In the genomic region with DNA sequence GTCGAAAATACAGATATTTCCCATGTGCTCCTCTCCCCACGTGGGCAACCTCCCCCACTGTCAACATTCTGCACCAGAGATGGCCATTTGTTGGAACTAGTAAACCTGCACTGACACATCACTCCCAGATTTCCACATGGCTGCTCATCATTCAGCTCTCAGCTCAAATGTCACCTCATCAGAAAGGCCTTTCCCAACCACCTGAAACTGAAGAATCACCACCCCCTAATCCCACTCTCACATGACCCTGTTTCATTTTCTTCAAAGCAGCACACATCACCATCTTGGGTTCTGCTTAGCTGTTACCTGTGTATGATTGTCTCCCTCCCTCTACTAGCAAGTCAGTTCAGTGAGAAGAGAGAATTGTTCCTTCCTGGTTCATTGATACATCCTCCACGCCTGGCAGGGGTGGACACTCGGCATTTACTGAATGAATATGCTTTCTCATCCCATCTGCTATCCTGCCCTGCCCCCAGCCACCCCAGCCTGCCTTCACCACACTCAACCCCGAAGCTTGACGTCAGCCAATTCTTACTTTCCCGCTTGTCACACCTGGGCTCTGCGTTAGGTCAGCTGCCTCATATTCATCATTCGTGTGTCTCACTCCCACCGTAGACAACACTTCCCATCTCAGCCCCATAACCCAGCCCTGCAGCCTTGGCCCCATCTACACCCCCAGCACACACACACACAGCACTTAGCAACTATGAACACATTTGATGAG, we compare ENCODE assay signal across 24 cellular contexts. TPM values are rescaled to one million over a fixed set of nuclear protein-coding genes. Genes with fewer than 3 reads are reported as not detected.
DNase-seq lines count a peak whose midpoint lies in the region; ATAC-seq, FAIRE-seq and TF ChIP-seq lines count a peak whose summit lies in the region.
"Had no signal": no experiment of that assay in that cellular context is flagged by ENCODE, and none has a peak within 500 bp of the region (broad histone marks: within the 10 kb centered on the region; RNA-seq: fewer than 3 reads in every experiment).

No MANE protein-coding gene starts in this region.

- H3K27me3 Mint-ChIP-seq in CD4-positive, alpha-beta T cell, result no peaks in the 10 kb centered on the region

- no peak for ATAC-seq in CD4-positive, alpha-beta T cell (ENCODE audit: poor library complexity)
- ATAC-seq: body of pancreas, gastrocnemius medialis had no signal

- DNase-seq in CD4-positive, alpha-beta T cell, result no peak
- DNase-seq in GM18507 (ENCODE audit: extremely low spot score, insufficient read length, low read depth), result no peak
- DNase-seq in NCI-H510A treated with DMSO at 0.1 percent for 48 hours (lab: John Stamatoyannopoulos, UW), result peak; percentile 58
- peak; percentile 75 for DNase-seq in kidney tubule cell (ENCODE audit: low spot score)
- no peak for DNase-seq in stimulated activated CD4-positive, alpha-beta T cell treated with anti-CD3 and anti-CD28 coated beads, Interleukin-4, amount 100 ng/mL, for 24 hours
- DNase-seq in stimulated activated CD4-positive, alpha-beta T cell treated with anti-CD3 and anti-CD28 coated beads, Interleukin-15, amount 100 ng/mL, for 24 hours, result no peak
- DNase-seq in midbrain (lab: John Stamatoyannopoulos, UW), result no peak
- DNase-seq in GM10266 (ENCODE audit: extremely low spot score), result no peak
- DNase-seq: activated CD4-positive, CD25-positive, alpha-beta regulatory T cell treated with anti-CD3 and anti-CD28 coated beads, Interleukin-2, amount 50 U/mL, for 72 hours; activated CD8-positive, alpha-beta memory T cell treated with anti-CD3 and anti-CD28 coated beads, Interleukin-2, amount 50 U/mL, for 48 hours; activated naive CD4-positive, alpha-beta T cell treated with anti-CD3 and anti-CD28 coated beads, Interleukin-2, amount 50 U/mL, for 16 hours; body of pancreas; dermis blood vessel endothelial cell; erythroblast; gastrocnemius medialis; left ventricle myocardium inferior; NCI-H1436 treated with DMSO at 0.1 percent for 48 hours; OCI-M1; T1000 had no signal

- POLR2A ChIA-PET in CD4-positive, alpha-beta T cell (lab: Charles Lee), result no interaction called here

- H3K27ac Mint-ChIP-seq in CD4-positive, alpha-beta T cell, result no peak overlapping the region

- H3K27ac ChIP-seq in CD4-positive, alpha-beta T cell (ENCODE audit: low read depth, low read length), result no peak overlapping the region
- H3K27ac ChIP-seq: body of pancreas, gastrocnemius medialis, left ventricle myocardium inferior, suprapubic skin had no signal

- intact Hi-C loops in CD4-positive, alpha-beta T cell (cut with DNase I, micrococcal nuclease), result no loop called here

- H3K27me3 ChIP-seq in CD4-positive, alpha-beta T cell (ENCODE audit: control insufficient read depth, insufficient read depth, low read length), result no peaks in the 10 kb centered on the region
- H3K27me3 ChIP-seq: body of pancreas, gastrocnemius medialis, suprapubic skin had no signal

- peaks cover 15% of the 10 kb centered on the region for H3K4me1 Mint-ChIP-seq in CD4-positive, alpha-beta T cell (ENCODE audit: low read depth)

- no peaks in the 10 kb centered on the region for H3K9me3 Mint-ChIP-seq in CD4-positive, alpha-beta T cell

- peak overlapping the region; percentile 11 for H3K4me3 Mint-ChIP-seq in CD4-positive, alpha-beta T cell

- no peak for TF ChIP-seq CTCF in CD4-positive, alpha-beta T cell (IDR thresholded peaks at IDR 0.05)
- TF ChIP-seq CTCF in GM10266 (IDR thresholded peaks at IDR 0.05; ENCODE audit: control insufficient read depth, insufficient read depth, low read depth, missing control alignments), result no peak

- peak; percentile 31 for FAIRE-seq in GM18507 (lab: Jason Lieb, UNC)

- H3K9me3 ChIP-seq in CD4-positive, alpha-beta T cell (ENCODE audit: control insufficient read depth, low read length), result no peaks in the 10 kb centered on the region
- H3K9me3 ChIP-seq: body of pancreas, gastrocnemius medialis, HAP-1, left ventricle myocardium inferior, suprapubic skin had no signal

- peaks cover 26% of the 10 kb centered on the region for H3K36me3 Mint-ChIP-seq in CD4-positive, alpha-beta T cell (ENCODE audit: low read depth)

- CTCF ChIA-PET in CD4-positive, alpha-beta T cell (lab: Charles Lee), result interaction anchor here (1.7 kb wide), 1 partner anchor 91 kb away, joined by 6 read pairs; a partner anchor contains a TSS

RNA-seq across cellular contexts. Expression of a gene that starts 4.7 kb away (rescaled TPM):
- total RNA-seq in CD4-positive, alpha-beta T cell, result 10 to 100 TPM; 44.3 to 52.7 TPM

RNA-seq across cellular contexts. Expression of a gene that starts 6.3 kb away (rescaled TPM):
- 10 to 100 TPM; 10.2 to 10.7 TPM for total RNA-seq in CD4-positive, alpha-beta T cell

RNA-seq across cellular contexts. Expression of a gene that starts 11.9 kb away (rescaled TPM):
- not detected for total RNA-seq in CD4-positive, alpha-beta T cell
- total RNA-seq: body of pancreas, dermis blood vessel endothelial cell, HT-29, left ventricle myocardium inferior, NCI-H460, osteocyte had no signal

RNA-seq across cellular contexts. Expression of a gene that starts 14.5 kb away (rescaled TPM):
- not detected for total RNA-seq in CD4-positive, alpha-beta T cell
- total RNA-seq: body of pancreas, NCI-H460 had no signal

Comparison
In these comparisons a context has a peak if more than half of its experiments do, and no peak if none do; other contexts are left out.
1. DNase-seq: peak in NCI-H510A treated with DMSO at 0.1 percent for 48 hours (single experiment) and kidney tubule cell (single experiment); none in CD4-positive, alpha-beta T cell (0 of 10), GM18507 (single experiment), stimulated activated CD4-positive, alpha-beta T cell treated with anti-CD3 and anti-CD28 coated beads, Interleukin-4, amount 100 ng/mL, for 24 hours (single experiment), stimulated activated CD4-positive, alpha-beta T cell treated with anti-CD3 and anti-CD28 coated beads, Interleukin-15, amount 100 ng/mL, for 24 hours (single experiment), midbrain (single experiment) and GM10266 (single experiment).